In the genomic region with DNA sequence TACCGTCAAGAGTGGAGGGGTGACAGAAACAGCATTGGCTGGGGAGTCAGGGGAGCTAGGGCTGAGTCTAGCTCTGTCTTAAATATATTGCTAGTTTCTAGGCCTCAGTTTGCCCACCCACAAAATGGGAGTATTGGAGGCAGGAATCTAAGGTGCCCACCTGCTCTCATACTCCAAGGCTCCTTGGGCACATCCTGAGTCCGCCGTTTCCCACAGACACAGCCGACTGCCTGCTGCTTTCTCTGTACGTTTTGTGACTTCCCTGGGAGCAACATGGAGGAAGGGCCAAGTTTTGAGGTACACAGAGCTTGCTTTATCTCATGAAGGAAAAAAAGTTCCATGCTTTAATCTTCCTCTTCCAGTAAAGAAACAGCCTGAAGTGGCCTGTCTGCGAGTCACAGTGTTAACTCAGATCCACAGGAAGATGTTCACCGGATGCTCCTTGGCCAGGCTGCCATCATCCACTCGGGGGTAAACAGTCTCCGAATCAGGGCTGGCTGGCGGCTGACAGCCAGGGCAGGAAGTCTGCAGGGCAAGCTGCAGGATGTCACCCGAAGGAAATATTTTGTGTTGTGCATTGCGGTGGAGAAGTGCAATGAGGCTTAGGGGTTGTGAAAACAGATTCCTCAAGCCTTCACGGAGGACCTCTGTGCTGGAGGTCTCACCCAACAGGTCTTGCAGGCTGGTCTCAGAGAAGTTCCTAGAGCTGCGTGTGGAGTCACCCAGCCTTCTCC, we compare ENCODE assay signal across 9 cellular contexts. TPM values are rescaled to one million over a fixed set of nuclear protein-coding genes. Genes with fewer than 3 reads are reported as not detected.
A peak's percentile ranks its signal among the peaks of the same experiment; 100 is the strongest.
DNase-seq lines count a peak whose midpoint lies in the region; ATAC-seq, FAIRE-seq and TF ChIP-seq lines count a peak whose summit lies in the region.
"Had no signal": no experiment of that assay in that cellular context is flagged by ENCODE, and none has a peak within 500 bp of the region (broad histone marks: within the 10 kb centered on the region; RNA-seq: fewer than 3 reads in every experiment).

No MANE protein-coding gene starts in this region.

- peak overlapping the region; percentile 81 for H3K27ac Mint-ChIP-seq in activated naive CD8-positive, alpha-beta T cell treated with anti-CD3 and anti-CD28 coated beads for 36 hours

- H3K4me3 ChIP-seq in BLaER1 (peak overlapping the region; percentile 17; the same call in 1 of the 2 replicates), mucosa of descending colon (no peak overlapping the region)

- H4K20me1 ChIP-seq in BLaER1, result no peaks in the 10 kb centered on the region

- no peaks in the 10 kb centered on the region for H3K36me3 Mint-ChIP-seq in activated naive CD8-positive, alpha-beta T cell treated with anti-CD3 and anti-CD28 coated beads for 36 hours

- peak overlapping the region; percentile 57 for H3K4me3 Mint-ChIP-seq in activated naive CD8-positive, alpha-beta T cell treated with anti-CD3 and anti-CD28 coated beads for 36 hours

- H3K27me3 ChIP-seq in BLaER1, result no peaks in the 10 kb centered on the region

- ATAC-seq in mucosa of descending colon, result no peak

- no peaks in the 10 kb centered on the region for H3K27me3 Mint-ChIP-seq in activated naive CD8-positive, alpha-beta T cell treated with anti-CD3 and anti-CD28 coated beads for 36 hours

- no peaks in the 10 kb centered on the region for H3K9me3 Mint-ChIP-seq in activated naive CD8-positive, alpha-beta T cell treated with anti-CD3 and anti-CD28 coated beads for 36 hours

- H3K36me3 ChIP-seq in BLaER1 (no peaks in the 10 kb centered on the region), mucosa of descending colon (ENCODE audit: low read depth) (no peaks in the 10 kb centered on the region)

- FAIRE-seq in RCC 7860 (lab: Jason Lieb, UNC), result no peak
- FAIRE-seq: keratinocyte had no signal

- H3K4me1 ChIP-seq in BLaER1 (peaks cover 59% of the 10 kb centered on the region), mucosa of descending colon (ENCODE audit: low read depth) (peaks cover 36% of the 10 kb centered on the region)

- peak overlapping the region; percentile 65 for H3K9ac ChIP-seq in BLaER1

- intact Hi-C loops in mucosa of descending colon (cut with DNase I, micrococcal nuclease), result no loop called here

- H3K9me3 ChIP-seq in BLaER1 (peaks cover 2% of the 10 kb centered on the region; the same call in 1 of the 2 replicates), mucosa of descending colon (no peaks in the 10 kb centered on the region)

- peak overlapping the region; percentile 88 for H3K27ac ChIP-seq in BLaER1

- peak overlapping the region; percentile 73 for H3K4me2 ChIP-seq in BLaER1

- no peak for TF ChIP-seq CTCF in mucosa of descending colon (IDR thresholded peaks at IDR 0.05)

- DNase-seq in RCC 7860 (ENCODE audit: low spot score) (peak; percentile 41), mucosa of descending colon (peak in 2 of 3 donors; percentile 39 to 70), NK-92 (lab: John Stamatoyannopoulos, UW; ENCODE audit: unreplicated experiment) (no peak), HPDE6-E6E7 (ENCODE audit: extremely low spot score) (no peak), NCI-H226 (no peak), DMS79 (lab: John Stamatoyannopoulos, UW) (no peak)
- DNase-seq in activated naive CD8-positive, alpha-beta T cell treated with anti-CD3 and anti-CD28 coated beads for 36 hours, result peak; percentile 46

- H3K4me1 Mint-ChIP-seq in activated naive CD8-positive, alpha-beta T cell treated with anti-CD3 and anti-CD28 coated beads for 36 hours, result peaks cover 23% of the 10 kb centered on the region

RNA-seq across cellular contexts. Expression of gene CERK, which starts 11.1 kb away (rescaled TPM):
- 10 to 100 TPM; 38.1 to 41.3 TPM for total RNA-seq in activated naive CD8-positive, alpha-beta T cell treated with anti-CD3 and anti-CD28 coated beads for 36 hours
- total RNA-seq in mucosa of descending colon, result 10 to 100 TPM; 40.3 to 51.7 (median 50.0) TPM

RNA-seq across cellular contexts. Expression of gene TBC1D22A, which starts 13.3 kb away (rescaled TPM):
- 10 to 100 TPM; 42.1 to 42.4 TPM for total RNA-seq in activated naive CD8-positive, alpha-beta T cell treated with anti-CD3 and anti-CD28 coated beads for 36 hours
- 10 to 100 TPM; 35.6 to 51.9 (median 41.8) TPM for total RNA-seq in mucosa of descending colon

Comparison
In these comparisons a context has a peak if more than half of its experiments do, and no peak if none do; other contexts are left out.
1. DNase-seq: peak in RCC 7860 (single experiment), activated naive CD8-positive, alpha-beta T cell treated with anti-CD3 and anti-CD28 coated beads for 36 hours (single experiment) and mucosa of descending colon (2 of 3); none in NK-92 (single experiment), HPDE6-E6E7 (single experiment), NCI-H226 (single experiment) and DMS79 (single experiment).